ENCODE assay signal across 19 cellular contexts in the genomic region with DNA sequence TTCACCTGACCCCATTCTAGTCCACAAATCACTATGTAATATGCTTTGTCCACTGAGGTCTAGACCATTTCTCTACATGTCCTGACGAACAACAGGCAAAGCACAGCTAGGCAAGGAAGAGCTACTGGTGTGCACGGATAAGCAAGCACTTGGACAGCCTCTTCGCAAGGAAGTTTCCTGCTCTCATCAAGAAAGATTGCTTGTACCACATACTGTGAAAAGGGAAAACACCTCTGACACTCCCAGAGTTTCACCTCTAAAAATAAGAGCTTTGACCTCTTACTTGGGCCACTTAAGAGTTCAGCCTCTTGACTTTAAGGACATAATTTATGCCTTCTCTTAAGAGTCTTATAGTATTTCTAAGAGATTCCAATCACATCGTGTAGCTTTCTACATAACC. TPM values are rescaled to one million over a fixed set of nuclear protein-coding genes. Genes with fewer than 3 reads are reported as not detected.
A peak's percentile ranks its signal among the peaks of the same experiment; 100 is the strongest.
DNase-seq lines count a peak whose midpoint lies in the region; ATAC-seq, FAIRE-seq and TF ChIP-seq lines count a peak whose summit lies in the region.
"Had no signal": no experiment of that assay in that cellular context is flagged by ENCODE, and none has a peak within 500 bp of the region (broad histone marks: within the 10 kb centered on the region; RNA-seq: fewer than 3 reads in every experiment).

No MANE protein-coding gene starts in this region.

- H3K4me3 ChIP-seq in PC-3 (ENCODE audit: low read length), result no peak overlapping the region
- H3K4me3 ChIP-seq in left lung, result no peak overlapping the region
- H3K4me3 ChIP-seq in ascending aorta, result no peak overlapping the region
- H3K4me3 ChIP-seq: BLaER1 had no signal

- H2AFZ ChIP-seq in PC-3 (ENCODE audit: low read length), result no peak overlapping the region

- no peak for ATAC-seq in PC-3
- peak; percentile 95 for ATAC-seq in left lung
- ATAC-seq: HCT116, HepG2 had no signal

- H3K9me3 Mint-ChIP-seq in nephron progenitor cell, result no peaks in the 10 kb centered on the region
- H3K9me3 Mint-ChIP-seq: CD14-positive monocyte; CD4-positive, alpha-beta memory T cell; HFFc6 had no signal

- H3F3A ChIP-seq in PC-3 (ENCODE audit: low read length, unreplicated experiment), result no peaks in the 10 kb centered on the region

- H3K4me1 Mint-ChIP-seq in nephron progenitor cell, result peaks cover 27% of the 10 kb centered on the region
- H3K4me1 Mint-ChIP-seq: CD14-positive monocyte had no signal

- FAIRE-seq in GM12891 (lab: Jason Lieb, UNC), result peak; percentile 23
- FAIRE-seq: HepG2 had no signal

- H3K36me3 Mint-ChIP-seq in nephron progenitor cell (ENCODE audit: low read depth), result no peaks in the 10 kb centered on the region
- H3K36me3 Mint-ChIP-seq: CD14-positive monocyte had no signal

- BruUV-seq in PC-3 (replicated peaks; lab: Mats Ljungman, UMichigan), result TSS peak; percentile 22

- no peaks in the 10 kb centered on the region for H4K20me1 ChIP-seq in PC-3 (ENCODE audit: low read length)
- H4K20me1 ChIP-seq: BLaER1 had no signal

- H3K9me3 ChIP-seq in PC-3 (ENCODE audit: low read length) (no peaks in the 10 kb centered on the region), left lung (no peaks in the 10 kb centered on the region), ascending aorta (no peaks in the 10 kb centered on the region)
- H3K9me3 ChIP-seq: BLaER1 had no signal

- H3K4me2 ChIP-seq in PC-3 (ENCODE audit: low read length), result no peak overlapping the region
- H3K4me2 ChIP-seq: BLaER1 had no signal

- H3K9ac ChIP-seq in PC-3 (ENCODE audit: low read length), result 0 out of 2 replicates have a peak overlapping the region, but pooled peaks have one; percentile 10
- H3K9ac ChIP-seq: BLaER1 had no signal

- H3K27ac Mint-ChIP-seq in nephron progenitor cell, result peak overlapping the region; percentile 15
- H3K27ac Mint-ChIP-seq: CD14-positive monocyte, HFFc6 had no signal

- TF ChIP-seq CTCF in PC-3 (conservative IDR thresholded peaks at IDR 0.05; ENCODE audit: low read depth, low read length) (no peak), left lung (IDR thresholded peaks at IDR 0.05) (no peak), nephron progenitor cell (IDR thresholded peaks at IDR 0.05) (no peak), ascending aorta (IDR thresholded peaks at IDR 0.05) (no peak)

- H3K36me3 ChIP-seq in PC-3 (ENCODE audit: low read depth, low read length), result no peaks in the 10 kb centered on the region
- H3K36me3 ChIP-seq in left lung, result no peaks in the 10 kb centered on the region
- no peaks in the 10 kb centered on the region for H3K36me3 ChIP-seq in ascending aorta
- H3K36me3 ChIP-seq: BLaER1 had no signal

- H3K27me3 Mint-ChIP-seq in nephron progenitor cell (ENCODE audit: low read depth, poor library complexity), result peaks cover 8% of the 10 kb centered on the region

- no peak for TF ChIP-seq POLR2A in GM12891 (IDR thresholded peaks at IDR 0.05; ENCODE audit: low read depth, low read length)

- H3K4me3 Mint-ChIP-seq in nephron progenitor cell, result no peak overlapping the region
- H3K4me3 Mint-ChIP-seq: CD14-positive monocyte, HFFc6 had no signal

- no peaks in the 10 kb centered on the region for H3K9me2 ChIP-seq in PC-3 (replicated peaks; ENCODE audit: low read length)

- no peaks in the 10 kb centered on the region for H3K27me3 ChIP-seq in PC-3 (ENCODE audit: low read length)
- H3K27me3 ChIP-seq in left lung, result peaks cover 0 to 12% of the 10 kb centered on the region in 2 donors
- no peaks in the 10 kb centered on the region for H3K27me3 ChIP-seq in ascending aorta
- H3K27me3 ChIP-seq: BLaER1 had no signal

- CTCF ChIA-PET in PC-3 (lab: Charles Lee), result no interaction called here

- H3K4me1 ChIP-seq in PC-3 (ENCODE audit: insufficient read depth, low read length), result peaks cover 12% of the 10 kb centered on the region
- peaks cover 0 to 3% of the 10 kb centered on the region in 2 donors for H3K4me1 ChIP-seq in left lung
- no peaks in the 10 kb centered on the region for H3K4me1 ChIP-seq in ascending aorta
- H3K4me1 ChIP-seq: BLaER1 had no signal

- H3K27ac ChIP-seq in PC-3 (ENCODE audit: low read length) (peak overlapping the region; percentile 52), left lung (no peak overlapping the region), ascending aorta (no peak overlapping the region)
- H3K27ac ChIP-seq: BLaER1 had no signal

- no peaks in the 10 kb centered on the region for H3K79me2 ChIP-seq in PC-3 (ENCODE audit: low read length)

- intact Hi-C loops in PC-3 (cut with micrococcal nuclease), result no loop called here
- intact Hi-C loops in left lung (cut with DNase I), result no loop called here
- intact Hi-C loops in ascending aorta (cut with DNase I), result no loop called here

- POLR2A ChIA-PET in PC-3 (lab: Charles Lee; ENCODE audit: unreplicated experiment), result no interaction called here

- DNase-seq in GM12891 (ENCODE audit: insufficient read length, low spot score), result no peak
- DNase-seq in PC-3, result no peak
- no peak for DNase-seq in left lung
- no peak for DNase-seq in nephron progenitor cell
- DNase-seq in middle frontal gyrus (ENCODE audit: extremely low spot score, low spot score), result no peak
- no peak for DNase-seq in activated CD8-positive, alpha-beta memory T cell treated with anti-CD3 and anti-CD28 coated beads for 24 hours
- DNase-seq in ascending aorta (ENCODE audit: low spot score in 2 of 2), result no peak
- DNase-seq: 8988T; CD4-positive, alpha-beta memory T cell; DMS153; DMS79; GDM1; GOT3; H7; HFFc6 had no signal

TF ChIP-seq in GM12891, 5 proteins besides CTCF, POLR2A, EP300 and RAD21:
- TF ChIP-seq SPI1 (IDR thresholded peaks at IDR 0.05; ENCODE audit: low read depth, low read length) (no peak), TAF1 (IDR thresholded peaks at IDR 0.05; ENCODE audit: low read depth, low read length) (no peak), PAX5 (IDR thresholded peaks at IDR 0.05; ENCODE audit: insufficient read depth, low read length, severe bottlenecking) (no peak), POU2F2 (IDR thresholded peaks at IDR 0.05; ENCODE audit: low read depth, low read length) (no peak), POLR2AphosphoS5 (IDR thresholded peaks at IDR 0.05; ENCODE audit: low read depth, low read length) (no peak)
TF ChIP-seq in GM12891: peak in this region for 0.

RNA-seq across cellular contexts. Expression of gene LPAR3, which starts 36.0 kb away (rescaled TPM):
- 0.03 TPM for polyA plus RNA-seq in GM12891 (2012; ENCODE audit: low read depth, missing spikeins)
- total RNA-seq in PC-3 (2014; rRNA removed) (9.8 and 13.0 TPM in 2 replicates), left lung (1 to 10 TPM in 1 of 2 donors, under 1 TPM in 1; 0.32 to 2.7 TPM), ascending aorta (not detected)
- total RNA-seq: HepG2 had no signal
- polyA plus RNA-seq: CD14-positive monocyte, HepG2 had no signal
